In genomic region chr15:73048624-73049295, GRCh38 we compare ENCODE assay signal across 26 cellular contexts. TPM values are rescaled to one million over a fixed set of nuclear protein-coding genes. Genes with fewer than 3 reads are reported as not detected.
DNase-seq lines count a peak whose midpoint lies in the region; TF ChIP-seq lines count a peak whose summit lies in the region.
"Had no signal": no experiment of that assay in that cellular context is flagged by ENCODE, and none has a peak within 500 bp of the region (broad histone marks: within the 10 kb centered on the region; RNA-seq: fewer than 3 reads in every experiment).

No MANE protein-coding gene starts in this region.

- no peak for DNase-seq in activated naive CD4-positive, alpha-beta T cell treated with anti-CD3 and anti-CD28 coated beads, Interleukin-2, amount 10 ng/mL, durations not matched to agents 7 days and 5 days
- DNase-seq in mesendoderm (peak; percentile 85), SIG-M5 treated with dmso at 0.1 percent for 504 hours (lab: John Stamatoyannopoulos, UW; ENCODE audit: unreplicated experiment) (no peak), NCI-H526 (lab: John Stamatoyannopoulos, UW) (no peak)
- no peak for DNase-seq in activated CD4-positive, alpha-beta T cell treated with anti-CD3 and anti-CD28 coated beads, Interleukin-2, amount 50 U/mL, for 4 hours
- DNase-seq: CD4-positive, alpha-beta memory T cell; COR-L47; DMS79; EL; GDM1; GOT3; IMR-90; NCI-H1048; NCI-H1417; NCI-H1694 treated with DMSO at 0.1 percent for 48 hours; NCI-H2081; NCI-H345; NCI-H510A treated with DMSO at 0.1 percent for 48 hours; NCI-H748 treated with DMSO at 0.1 percent for 48 hours; NK-92 treated with Interleukin-12 subunit alpha and Interleukin-12 subunit beta, amount 100 ng/mL, for 24 hours; PC-9; SW 1271 had no signal

- no peak overlapping the region for H2BK120ac ChIP-seq in mesendoderm (ENCODE audit: low read depth, low read length)

- no peak overlapping the region for H3K4ac ChIP-seq in mesendoderm (ENCODE audit: low read depth, low read length)

- no peaks in the 10 kb centered on the region for H3K9me3 Mint-ChIP-seq in activated naive CD4-positive, alpha-beta T cell treated with anti-CD3 and anti-CD28 coated beads, Interleukin-2, amount 50 U/mL, for 24 hours
- H3K9me3 Mint-ChIP-seq in activated naive CD4-positive, alpha-beta T cell treated with anti-CD3 and anti-CD28 coated beads, Interleukin-2, amount 10 ng/mL, durations not matched to agents 7 days and 5 days, result no peaks in the 10 kb centered on the region
- no peaks in the 10 kb centered on the region for H3K9me3 Mint-ChIP-seq in brain
- H3K9me3 Mint-ChIP-seq: CD4-positive, alpha-beta memory T cell had no signal

- H3K4me3 ChIP-seq in mesendoderm (ENCODE audit: low read length), result no peak overlapping the region
- H3K4me3 ChIP-seq: GM12878, HAP-1, PC-9 had no signal

- H3K18ac ChIP-seq in mesendoderm (ENCODE audit: low read length), result no peak overlapping the region

- H3K36me3 ChIP-seq in mesendoderm (ENCODE audit: control insufficient read depth, insufficient read depth, low read length), result no peaks in the 10 kb centered on the region
- H3K36me3 ChIP-seq: HAP-1 had no signal

- no peak overlapping the region for H3K4me3 Mint-ChIP-seq in activated naive CD4-positive, alpha-beta T cell treated with anti-CD3 and anti-CD28 coated beads, Interleukin-2, amount 50 U/mL, for 24 hours
- no peak overlapping the region for H3K4me3 Mint-ChIP-seq in activated naive CD4-positive, alpha-beta T cell treated with anti-CD3 and anti-CD28 coated beads, Interleukin-2, amount 10 ng/mL, durations not matched to agents 7 days and 5 days
- H3K4me3 Mint-ChIP-seq in brain, result no peak overlapping the region
- H3K4me3 Mint-ChIP-seq: CD4-positive, alpha-beta memory T cell had no signal

- no peak overlapping the region for H2BK15ac ChIP-seq in mesendoderm (replicated peaks; ENCODE audit: low read depth)

- H2BK5ac ChIP-seq in mesendoderm (ENCODE audit: low read length), result no peak overlapping the region

- no peak for TF ChIP-seq CTCF in brain (conservative IDR thresholded peaks at IDR 0.05)

- peaks cover 10% of the 10 kb centered on the region for H3K4me1 Mint-ChIP-seq in activated naive CD4-positive, alpha-beta T cell treated with anti-CD3 and anti-CD28 coated beads, Interleukin-2, amount 50 U/mL, for 24 hours
- H3K4me1 Mint-ChIP-seq in activated naive CD4-positive, alpha-beta T cell treated with anti-CD3 and anti-CD28 coated beads, Interleukin-2, amount 10 ng/mL, durations not matched to agents 7 days and 5 days, result peaks cover 9% of the 10 kb centered on the region
- H3K4me1 Mint-ChIP-seq in brain, result peaks cover 27% of the 10 kb centered on the region

- peak overlapping the region; percentile 51 for H3K27ac ChIP-seq in mesendoderm (ENCODE audit: low read depth, low read length)
- H3K27ac ChIP-seq: PC-9 had no signal

- H4K8ac ChIP-seq in mesendoderm (ENCODE audit: low read depth, low read length), result no peak overlapping the region

- peak overlapping the region; percentile 14 for H3K27ac Mint-ChIP-seq in activated naive CD4-positive, alpha-beta T cell treated with anti-CD3 and anti-CD28 coated beads, Interleukin-2, amount 50 U/mL, for 24 hours
- H3K27ac Mint-ChIP-seq in activated naive CD4-positive, alpha-beta T cell treated with anti-CD3 and anti-CD28 coated beads, Interleukin-2, amount 10 ng/mL, durations not matched to agents 7 days and 5 days, result no peak overlapping the region
- H3K27ac Mint-ChIP-seq in brain, result peak overlapping the region in 3 of 5 experiments; percentile 17 to 96 (median 25)

- no peak overlapping the region for H3K56ac ChIP-seq in mesendoderm (ENCODE audit: low read length)

- no peak overlapping the region for H2AK5ac ChIP-seq in mesendoderm (ENCODE audit: low read length)

- peaks cover 5% of the 10 kb centered on the region for H3K4me1 ChIP-seq in mesendoderm (ENCODE audit: control insufficient read depth, low read depth, low read length)

- no peak overlapping the region for H4K5ac ChIP-seq in mesendoderm (ENCODE audit: low read length)

- H3K36me3 Mint-ChIP-seq in activated naive CD4-positive, alpha-beta T cell treated with anti-CD3 and anti-CD28 coated beads, Interleukin-2, amount 50 U/mL, for 24 hours, result no peaks in the 10 kb centered on the region
- no peaks in the 10 kb centered on the region for H3K36me3 Mint-ChIP-seq in activated naive CD4-positive, alpha-beta T cell treated with anti-CD3 and anti-CD28 coated beads, Interleukin-2, amount 10 ng/mL, durations not matched to agents 7 days and 5 days
- H3K36me3 Mint-ChIP-seq in brain, result no peaks in the 10 kb centered on the region

- CTCF ChIA-PET in activated naive CD4-positive, alpha-beta T cell treated with anti-CD3 and anti-CD28 coated beads, Interleukin-2, amount 10 ng/mL, durations not matched to agents 7 days and 5 days (lab: Charles Lee), result no interaction called here

- no CpG with 5 or more reads among the region's 3 CpGs for WGBS in mesendoderm (ENCODE audit: extremely low coverage, insufficient coverage, low lambda C conversion rate)

- no peaks in the 10 kb centered on the region for H3K27me3 ChIP-seq in mesendoderm (ENCODE audit: insufficient read depth, low read length, poor library complexity)

- H3K79me1 ChIP-seq in mesendoderm (ENCODE audit: low read length), result no peaks in the 10 kb centered on the region

- H3K27me3 Mint-ChIP-seq in activated naive CD4-positive, alpha-beta T cell treated with anti-CD3 and anti-CD28 coated beads, Interleukin-2, amount 50 U/mL, for 24 hours, result no peaks in the 10 kb centered on the region
- peaks cover 40% of the 10 kb centered on the region for H3K27me3 Mint-ChIP-seq in activated naive CD4-positive, alpha-beta T cell treated with anti-CD3 and anti-CD28 coated beads, Interleukin-2, amount 10 ng/mL, durations not matched to agents 7 days and 5 days
- H3K27me3 Mint-ChIP-seq in brain, result peaks cover 5% of the 10 kb centered on the region
- H3K27me3 Mint-ChIP-seq: CD4-positive, alpha-beta memory T cell had no signal

- H3K79me2 ChIP-seq in mesendoderm (ENCODE audit: control insufficient read depth, insufficient read depth, low read length), result no peaks in the 10 kb centered on the region

- H3K4me2 ChIP-seq in mesendoderm (ENCODE audit: low read length), result no peak overlapping the region
- H3K4me2 ChIP-seq: PC-9 had no signal

- H3K9ac ChIP-seq in mesendoderm (ENCODE audit: low read length), result no peak overlapping the region

- H3K23ac ChIP-seq in mesendoderm (ENCODE audit: low read length), result no peak overlapping the region

RNA-seq across cellular contexts. Expression of gene NEO1, which starts 3.5 kb away (rescaled TPM):
- 64.2 TPM for polyA plus RNA-seq in brain (ENCODE audit: insufficient read depth, low read depth, low replicate concordance)
- 23.9 TPM for polyA plus RNA-seq in mesendoderm (2013, experiment 1 of 2)
- 24.3 TPM for polyA plus RNA-seq in mesendoderm (2013, experiment 2 of 2)
